Comparison of ENCODE assay signal across 1 cellular context in the genomic region with DNA sequence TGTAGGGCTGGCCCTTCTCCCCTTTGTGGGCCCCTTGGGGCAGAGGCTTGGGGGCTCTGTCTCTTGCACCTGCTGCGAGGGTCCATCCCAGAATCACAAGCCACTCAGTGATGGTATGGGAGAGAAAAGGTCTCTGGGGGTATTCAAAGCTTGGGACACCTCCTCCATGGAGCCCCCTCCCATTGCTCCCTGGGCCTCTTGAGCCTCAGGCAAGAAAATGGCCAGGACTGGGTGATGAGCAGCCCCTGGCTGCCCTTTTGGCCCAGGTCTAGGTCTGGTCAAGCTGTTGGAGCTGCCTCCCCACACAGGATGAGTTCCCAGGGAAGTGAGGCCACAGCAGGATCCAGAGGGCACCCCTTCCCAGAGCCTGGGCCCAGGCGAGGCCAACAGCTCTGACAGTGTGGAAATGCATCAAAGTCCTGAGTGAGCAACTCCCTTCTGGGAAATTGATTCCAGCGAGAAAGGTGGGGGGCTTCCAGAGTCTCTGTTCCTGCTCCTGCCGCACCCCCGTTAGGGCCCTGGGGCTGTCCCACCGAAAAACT.
TF ChIP-seq lines count a peak whose summit lies in the region.

No MANE protein-coding gene starts in this region.

TF ChIP-seq in K562, 482 proteins besides CTCF, POLR2A, EP300 and RAD21:
- no peak for TF ChIP-seq NRF1 (conservative IDR thresholded peaks at IDR 0.05 in 1 of 2, IDR thresholded peaks at IDR 0.05 in 1 of 2)
- TF ChIP-seq ZFP36 (IDR thresholded peaks at IDR 0.05; ENCODE audit: low read depth, low read length, partially characterized antibody) = peak; percentile 29
- no peak for TF ChIP-seq CCAR2 (IDR thresholded peaks at IDR 0.05; ENCODE audit: low read depth, low read length)
- TF ChIP-seq TGIF2 (CRISPR knock-in tag; IDR thresholded peaks at IDR 0.05) = no peak
- TF ChIP-seq, protein P1, sequence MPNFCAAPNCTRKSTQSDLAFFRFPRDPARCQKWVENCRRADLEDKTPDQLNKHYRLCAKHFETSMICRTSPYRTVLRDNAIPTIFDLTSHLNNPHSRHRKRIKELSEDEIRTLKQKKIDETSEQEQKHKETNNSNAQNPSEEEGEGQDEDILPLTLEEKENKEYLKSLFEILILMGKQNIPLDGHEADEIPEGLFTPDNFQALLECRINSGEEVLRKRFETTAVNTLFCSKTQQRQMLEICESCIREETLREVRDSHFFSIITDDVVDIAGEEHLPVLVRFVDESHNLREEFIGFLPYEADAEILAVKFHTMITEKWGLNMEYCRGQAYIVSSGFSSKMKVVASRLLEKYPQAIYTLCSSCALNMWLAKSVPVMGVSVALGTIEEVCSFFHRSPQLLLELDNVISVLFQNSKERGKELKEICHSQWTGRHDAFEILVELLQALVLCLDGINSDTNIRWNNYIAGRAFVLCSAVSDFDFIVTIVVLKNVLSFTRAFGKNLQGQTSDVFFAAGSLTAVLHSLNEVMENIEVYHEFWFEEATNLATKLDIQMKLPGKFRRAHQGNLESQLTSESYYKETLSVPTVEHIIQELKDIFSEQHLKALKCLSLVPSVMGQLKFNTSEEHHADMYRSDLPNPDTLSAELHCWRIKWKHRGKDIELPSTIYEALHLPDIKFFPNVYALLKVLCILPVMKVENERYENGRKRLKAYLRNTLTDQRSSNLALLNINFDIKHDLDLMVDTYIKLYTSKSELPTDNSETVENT (CRISPR knock-in tag; IDR thresholded peaks at IDR 0.05) = no peak
- no peak for TF ChIP-seq TBP (optimal IDR thresholded peaks at IDR 0.05; ENCODE audit: low read depth, low read length)
